ENCODE assay signal across 17 cellular contexts in genomic region chr15:89783861-89784685, GRCh38. TPM values are rescaled to one million over a fixed set of nuclear protein-coding genes. Genes with fewer than 3 reads are reported as not detected.
DNase-seq lines count a peak whose midpoint lies in the region; ATAC-seq, FAIRE-seq and TF ChIP-seq lines count a peak whose summit lies in the region.
"Had no signal": no experiment of that assay in that cellular context is flagged by ENCODE, and none has a peak within 500 bp of the region (broad histone marks: within the 10 kb centered on the region; RNA-seq: fewer than 3 reads in every experiment).

No MANE protein-coding gene starts in this region.

- no peaks in the 10 kb centered on the region for H3K9me3 ChIP-seq in Panc1 (ENCODE audit: control insufficient read depth, insufficient read depth, low read depth, low read length)
- H3K9me3 ChIP-seq in spleen, result peaks cover 0 to 17% (median 10%) of the 10 kb centered on the region in 8 donors
- H3K9me3 ChIP-seq: lower lobe of right lung had no signal

- DNase-seq in GM23338 (ENCODE audit: low spot score) (no peak), Panc1 (ENCODE audit: low read depth, low spot score) (no peak), iPS-NIHi11 (ENCODE audit: low spot score) (peak; percentile 5), spleen (peak; percentile 58), GM12891 (ENCODE audit: insufficient read length, low spot score) (no peak), NCI-H1436 (lab: John Stamatoyannopoulos, UW) (no peak)
- DNase-seq: activated CD8-positive, alpha-beta memory T cell treated with anti-CD3 and anti-CD28 coated beads for 24 hours; activated effector memory CD4-positive, alpha-beta T cell treated with anti-CD3 and anti-CD28 coated beads, Interleukin-2, amount 50 U/mL, for 16 hours; CD4-positive, CD25-positive, alpha-beta regulatory T cell; lower lobe of right lung; NCI-H1694; NCI-H526 had no signal

- no peak for FAIRE-seq in GM12891 (lab: Jason Lieb, UNC)
- FAIRE-seq: GM12878 had no signal

- no peaks in the 10 kb centered on the region for H3K27me3 ChIP-seq in GM23338 (ENCODE audit: insufficient read depth)
- H3K27me3 ChIP-seq in Panc1 (ENCODE audit: control insufficient read depth, insufficient read depth, low read length), result no peaks in the 10 kb centered on the region
- peaks cover 0 to 12% (median 0%) of the 10 kb centered on the region in 7 donors for H3K27me3 ChIP-seq in spleen (replicated peaks in 1 of 7)

- H3K4me1 ChIP-seq in GM23338 (ENCODE audit: insufficient read depth), result peaks cover 17% of the 10 kb centered on the region
- peaks cover 21% of the 10 kb centered on the region for H3K4me1 ChIP-seq in Panc1 (ENCODE audit: control insufficient read depth, insufficient read depth, low read length)
- peaks cover 0 to 36% (median 18%) of the 10 kb centered on the region in 6 donors for H3K4me1 ChIP-seq in spleen

- no peaks in the 10 kb centered on the region for H4K20me1 ChIP-seq in GM23338 (replicated peaks; ENCODE audit: insufficient read depth)

- in situ Hi-C loops in Panc1 (cut with HindIII; ENCODE audit: low pct_unique_long_range_greater_than_20kb, low sequenced_read_pairs), result no loop called here

- peaks cover 3% of the 10 kb centered on the region; the same call in 1 of the 2 replicates for H3K9me2 ChIP-seq in GM23338 (ENCODE audit: insufficient read depth)

- H3K27ac Mint-ChIP-seq in GM23338, result no peak overlapping the region
- H3K27ac Mint-ChIP-seq: CD4-positive, CD25-positive, alpha-beta regulatory T cell; stimulated activated memory B cell treated with anti-CD40 and anti-IgM and Interleukin-4, amounts not matched to agents 10 μg/mL and 1 μg/mL and 100 μg/mL, for 72 hours had no signal

- H2AFZ ChIP-seq in GM23338, result peak overlapping the region; percentile 74

- H3K27me3 Mint-ChIP-seq in GM23338 (ENCODE audit: insufficient read depth, low read depth, poor library complexity), result peaks cover 7% of the 10 kb centered on the region

- H3K9me3 Mint-ChIP-seq in GM23338, result peaks cover 8% of the 10 kb centered on the region; the same call in 2 of the 3 replicates

- H3K4me3 Mint-ChIP-seq in GM23338, result no peak overlapping the region
- H3K4me3 Mint-ChIP-seq: neural crest cell; stimulated activated memory B cell treated with anti-CD40 and anti-IgM and Interleukin-4, amounts not matched to agents 10 μg/mL and 1 μg/mL and 100 μg/mL, for 72 hours had no signal

- peak overlapping the region; percentile 60 for H3K4me2 ChIP-seq in GM23338

- no TSS peak for BruUV-seq in Panc1 (replicated peaks; lab: Mats Ljungman, UMichigan)

- TF ChIP-seq CTCF in GM23338 (conservative IDR thresholded peaks at IDR 0.05; ENCODE audit: low read depth in 2 of 2), result peak in 1 of 2 experiments; percentile 21; a peak in 1 of 4 replicates
- no peak for TF ChIP-seq CTCF in Panc1 (IDR thresholded peaks at IDR 0.05)
- no peak for TF ChIP-seq CTCF in spleen (IDR thresholded peaks at IDR 0.05 in 8 of 11, conservative IDR thresholded peaks at IDR 0.05 in 3 of 11)

- H3K36me3 ChIP-seq in GM23338 (ENCODE audit: insufficient read depth) (no peaks in the 10 kb centered on the region), Panc1 (ENCODE audit: control insufficient read depth, insufficient read depth, low read length) (no peaks in the 10 kb centered on the region; the same call in 1 of the 2 replicates), spleen (peaks cover 0 to 38% (median 0%) of the 10 kb centered on the region in 6 donors)
- H3K36me3 ChIP-seq: lower lobe of right lung had no signal

- H3K36me3 Mint-ChIP-seq in GM23338 (ENCODE audit: low read depth), result peaks cover 3% of the 10 kb centered on the region; the same call in 1 of the 3 replicates

- intact Hi-C loops in Panc1 (cut with micrococcal nuclease; ENCODE audit: unreplicated experiment), result no loop called here
- intact Hi-C loops in spleen (cut with DNase I; ENCODE audit: low total_unique reads), result no loop called here

- peaks cover 22% of the 10 kb centered on the region for H3K4me1 Mint-ChIP-seq in GM23338

- CTCF ChIA-PET in Panc1 (lab: Charles Lee), result no interaction called here

- no peak overlapping the region for H3K27ac ChIP-seq in GM23338 (ENCODE audit: low read depth)
- H3K27ac ChIP-seq in Panc1 (ENCODE audit: low read length), result no peak overlapping the region
- no peak overlapping the region for H3K27ac ChIP-seq in spleen
- H3K27ac ChIP-seq: HL-60, lower lobe of right lung had no signal

- TF ChIP-seq POLR2A in spleen (IDR thresholded peaks at IDR 0.05), result no peak
- TF ChIP-seq POLR2A in GM12891 (IDR thresholded peaks at IDR 0.05; ENCODE audit: low read depth, low read length), result no peak

- ATAC-seq in GM23338, result peak; percentile 49
- ATAC-seq in Panc1, result peak; percentile 49
- no peak for ATAC-seq in GM18511 (IDR thresholded peaks at IDR 0.05; ENCODE audit: unreplicated experiment)
- ATAC-seq: GM12878; stimulated activated memory B cell treated with anti-CD40 and anti-IgM and Interleukin-4, amounts not matched to agents 10 μg/mL and 1 μg/mL and 100 μg/mL, for 72 hours had no signal

- H3K4me3 ChIP-seq in GM23338, result no peak overlapping the region
- H3K4me3 ChIP-seq in Panc1 (ENCODE audit: low read depth in 2 of 2, low read length in 2 of 2), result no peak overlapping the region
- no peak overlapping the region for H3K4me3 ChIP-seq in spleen
- H3K4me3 ChIP-seq: GM12878, lower lobe of right lung had no signal

- POLR2A ChIA-PET in Panc1 (lab: Charles Lee), result no interaction called here

- no peaks in the 10 kb centered on the region for H3F3A ChIP-seq in GM23338 (replicated peaks; ENCODE audit: low read depth)

- 82 to 92% (median 90%) methylated on average over 13 to 15 of the region's 15 CpGs for WGBS in spleen, 5 donors

- no peaks in the 10 kb centered on the region for H3K79me2 ChIP-seq in GM23338 (replicated peaks; ENCODE audit: insufficient read depth)

TF ChIP-seq in GM23338, 12 proteins besides CTCF, POLR2A, EP300 and RAD21 (continues in another document):
- no peak for TF ChIP-seq JUNB (IDR thresholded peaks at IDR 0.05; ENCODE audit: unreplicated experiment)

TF ChIP-seq in GM12891, 5 proteins besides CTCF, POLR2A, EP300 and RAD21:
- no peak for TF ChIP-seq TAF1 (IDR thresholded peaks at IDR 0.05; ENCODE audit: low read depth, low read length)
- TF ChIP-seq POU2F2 (IDR thresholded peaks at IDR 0.05; ENCODE audit: low read depth, low read length), result no peak
- no peak for TF ChIP-seq POLR2AphosphoS5 (IDR thresholded peaks at IDR 0.05; ENCODE audit: low read depth, low read length)
- no peak for TF ChIP-seq PAX5 (IDR thresholded peaks at IDR 0.05; ENCODE audit: insufficient read depth, low read length, severe bottlenecking)
- TF ChIP-seq SPI1 (IDR thresholded peaks at IDR 0.05; ENCODE audit: low read depth, low read length), result no peak

RNA-seq across cellular contexts. Expression of gene MESP2, which starts 7.9 kb away (rescaled TPM):
- 0.16 and 1.3 TPM in 2 replicates for total RNA-seq in GM23338 (2014; rRNA removed; shearing (Covaris generic))
- polyA plus RNA-seq in GM23338 (2016; fragmentation: Nextera tagmentation; extraction: Ambion mirVana) (0.24 and 0.68 TPM in 2 replicates), spleen (under 1 TPM in 1 of 3 donors, not detected in 2; 0.05 TPM)
- total RNA-seq in Panc1 (2021; ENCODE audit: unreplicated experiment) (1.1 TPM), spleen (not detected)
- 2.0 TPM for polyA plus RNA-seq in Panc1 (2012; ENCODE audit: insufficient read length)
- not detected for polyA plus RNA-seq in GM12891 (2012; ENCODE audit: low read depth, missing spikeins)
- total RNA-seq: CD4-positive, CD25-positive, alpha-beta regulatory T cell; GM12878; lower lobe of right lung had no signal
- polyA plus RNA-seq: CD4-positive, CD25-positive, alpha-beta regulatory T cell had no signal

RNA-seq across cellular contexts. Expression of gene ANPEP, which starts 30.6 kb away (rescaled TPM):
- 0.58 and 0.80 TPM in 2 replicates for total RNA-seq in GM23338 (2014; rRNA removed; shearing (Covaris generic))
- polyA plus RNA-seq in GM23338 (2016; fragmentation: Nextera tagmentation; extraction: Ambion mirVana), result 0.87 and 1.8 TPM in 2 replicates
- 183 TPM for total RNA-seq in Panc1 (2021; ENCODE audit: unreplicated experiment)
- 194 TPM for polyA plus RNA-seq in Panc1 (2012; ENCODE audit: insufficient read length)
- total RNA-seq in spleen, result 100 to 1,000 TPM in 1 of 7 donors, 10 to 100 TPM in 6; 16.6 to 226 (median 35.1) TPM
- polyA plus RNA-seq in spleen, result 10 to 100 TPM in 1 of 3 donors, 1 to 10 TPM in 2; 1.3 to 11.0 (median 7.7) TPM
- polyA plus RNA-seq in GM12891 (2012; ENCODE audit: low read depth, missing spikeins), result not detected

RNA-seq across cellular contexts. Expression of gene MESP1, which starts 33.0 kb away (rescaled TPM):
- 0.21 TPM in 1 of 2 replicates, not detected in the other for total RNA-seq in GM23338 (2014; rRNA removed; shearing (Covaris generic))
- 0.91 TPM in 1 of 2 replicates, not detected in the other for polyA plus RNA-seq in GM23338 (2016; fragmentation: Nextera tagmentation; extraction: Ambion mirVana)
- 6.4 TPM for total RNA-seq in Panc1 (2021; ENCODE audit: unreplicated experiment)
- polyA plus RNA-seq in Panc1 (2012; ENCODE audit: insufficient read length), result 6.5 TPM
- total RNA-seq in spleen, result 1 to 10 TPM in 1 of 7 donors, under 1 TPM in 6; 0.19 to 1.0 (median 0.60) TPM
- polyA plus RNA-seq in spleen, result 1 to 10 TPM in 1 of 3 donors, under 1 TPM in 2; 0.45 to 1.2 (median 0.61) TPM
- 0.62 TPM for polyA plus RNA-seq in GM12891 (2012; ENCODE audit: low read depth, missing spikeins)

Comparison
In these comparisons a context has a peak if more than half of its experiments do, and no peak if none do; other contexts are left out.
1. DNase-seq: peak in iPS-NIHi11 (single experiment) and spleen (single experiment); none in GM23338 (single experiment), Panc1 (single experiment), GM12891 (single experiment) and NCI-H1436 (single experiment).